Comparison of ENCODE assay signal across 8 cellular contexts in genomic region chr18:48975221-48975816, GRCh38. TPM values are rescaled to one million over a fixed set of nuclear protein-coding genes. Genes with fewer than 3 reads are reported as not detected.
DNase-seq lines count a peak whose midpoint lies in the region; ATAC-seq and TF ChIP-seq lines count a peak whose summit lies in the region.

No MANE protein-coding gene starts in this region.

- WGBS in prostate gland, result 5% methylated on average over 50 of the region's 56 CpGs

- no peaks in the 10 kb centered on the region for H3K36me3 ChIP-seq in SJSA1
- no peaks in the 10 kb centered on the region for H3K36me3 ChIP-seq in prostate gland

- ATAC-seq in GM21723 (IDR thresholded peaks at IDR 0.05; ENCODE audit: unreplicated experiment), result peak; percentile 47

- H3K27ac ChIP-seq in SJSA1, result peak overlapping the region; percentile 90
- H3K27ac ChIP-seq in prostate gland, result peak overlapping the region; percentile 78 to 81

- H3K9me3 ChIP-seq in SJSA1 (replicated peaks) (no peaks in the 10 kb centered on the region), prostate gland (no peaks in the 10 kb centered on the region)

- H3K4me3 ChIP-seq in AG10803 (ENCODE audit: low read length), result peak overlapping the region; percentile 68
- peak overlapping the region; percentile 47 for H3K4me3 ChIP-seq in SJSA1
- peak overlapping the region; percentile 68 for H3K4me3 ChIP-seq in fibroblast of villous mesenchyme (ENCODE audit: low read depth, low read length)
- H3K4me3 ChIP-seq in prostate gland, result peak overlapping the region; percentile 60 to 63

- DNase-seq in AG10803 (ENCODE audit: low read depth) (no peak), SJSA1 (ENCODE audit: low read depth in 1 of 2, low spot score in 2 of 2) (no peak), fibroblast of villous mesenchyme (ENCODE audit: low read depth) (no peak), prostate gland (ENCODE audit: low spot score) (no peak), DMS114 treated with DMSO at 0.1 percent for 48 hours (lab: John Stamatoyannopoulos, UW; ENCODE audit: unreplicated experiment) (no peak), foreskin melanocyte (no peak), NCI-H1105 treated with DMSO at 0.1 percent for 48 hours (lab: John Stamatoyannopoulos, UW) (no peak)

- intact Hi-C loops in prostate gland (cut with DNase I), result no loop called here

- no peak for TF ChIP-seq POLR2A in prostate gland (IDR thresholded peaks at IDR 0.05)

- H3K4me1 ChIP-seq in SJSA1 (replicated peaks), result peaks cover 48% of the 10 kb centered on the region
- H3K4me1 ChIP-seq in prostate gland (replicated peaks), result no peaks in the 10 kb centered on the region

- H3K27me3 ChIP-seq in SJSA1 (replicated peaks), result no peaks in the 10 kb centered on the region
- H3K27me3 ChIP-seq in prostate gland (replicated peaks; ENCODE audit: insufficient read depth), result no peaks in the 10 kb centered on the region

- TF ChIP-seq CTCF in AG10803 (conservative IDR thresholded peaks at IDR 0.05; ENCODE audit: low read length) (no peak), fibroblast of villous mesenchyme (IDR thresholded peaks at IDR 0.05; ENCODE audit: insufficient read depth, low read depth, low read length) (no peak), prostate gland (IDR thresholded peaks at IDR 0.05) (no peak)

RNA-seq across cellular contexts. Expression of gene SMAD7, which starts 24.6 kb away (rescaled TPM):
- total RNA-seq in SJSA1 (2014; rRNA removed; shearing (Covaris generic)), result 52.2 and 64.5 TPM in 2 replicates
- 28.9 and 32.9 TPM in 2 replicates for total RNA-seq in fibroblast of villous mesenchyme
- total RNA-seq in prostate gland, result 10 to 100 TPM; 29.3 to 31.0 TPM
